ENCODE assay signal across 1 cellular context in genomic region chr1:27659497-27660299, GRCh38.
TF ChIP-seq lines count a peak whose summit lies in the region.

No MANE protein-coding gene starts in this region.

TF ChIP-seq in H1, 55 proteins besides CTCF, POLR2A, EP300 and RAD21:
- TF ChIP-seq MAX (IDR thresholded peaks at IDR 0.05) (no peak; the same call in 1 of the 2 replicates), GABPA (IDR thresholded peaks at IDR 0.05; ENCODE audit: borderline replicate concordance, insufficient read depth, low read length) (no peak), POLR2AphosphoS5 (IDR thresholded peaks at IDR 0.05; ENCODE audit: low read depth, low read length) (peak; percentile 46; the same call in 1 of the 2 replicates), GTF2F1 (IDR thresholded peaks at IDR 0.05; ENCODE audit: borderline replicate concordance, low read depth, low read length) (no peak), JUND (IDR thresholded peaks at IDR 0.05; ENCODE audit: low read length) (no peak), E2F6 (IDR thresholded peaks at IDR 0.05) (0 out of 2 replicates have a peak, but pooled peaks have one; percentile 17), YY1 (IDR thresholded peaks at IDR 0.05; ENCODE audit: low read depth, low read length) (peak; percentile 47; the same call in 1 of the 2 replicates), SUZ12 (IDR thresholded peaks at IDR 0.05; ENCODE audit: low read length) (no peak), CBX8 (IDR thresholded peaks at IDR 0.05; ENCODE audit: borderline replicate concordance, low read depth, low read length) (no peak), SAP30 (IDR thresholded peaks at IDR 0.05; ENCODE audit: insufficient read depth, insufficient replicate concordance, low read length) (no peak), TCF12 (IDR thresholded peaks at IDR 0.05; ENCODE audit: low read depth, low read length) (no peak), KDM4A (IDR thresholded peaks at IDR 0.05; ENCODE audit: low read depth, low read length, severe bottlenecking) (peak; percentile 36), TEAD4 (IDR thresholded peaks at IDR 0.05; ENCODE audit: low read depth, low read length) (no peak), CREB1 (IDR thresholded peaks at IDR 0.05) (peak; percentile 87), USF2 (IDR thresholded peaks at IDR 0.05; ENCODE audit: low read length) (no peak), SP2 (IDR thresholded peaks at IDR 0.05; ENCODE audit: low read length) (no peak), BACH1 (IDR thresholded peaks at IDR 0.05; ENCODE audit: low read length) (no peak), NRF1 (IDR thresholded peaks at IDR 0.05; ENCODE audit: low read depth, low read length) (no peak), SP4 (IDR thresholded peaks at IDR 0.05; ENCODE audit: low read length) (0 out of 2 replicates have a peak, but pooled peaks have one; percentile 12), PHF8 (conservative IDR thresholded peaks at IDR 0.05; ENCODE audit: low read depth, low read length) (peak; percentile 56; the same call in 1 of the 2 replicates), RBBP5 (IDR thresholded peaks at IDR 0.05; ENCODE audit: borderline replicate concordance, low read depth, low read length) (peak; percentile 69; the same call in 1 of the 2 replicates), POU5F1 (IDR thresholded peaks at IDR 0.05; ENCODE audit: low read depth, low read length) (no peak), SIN3A (conservative IDR thresholded peaks at IDR 0.05 in 1 of 2, IDR thresholded peaks at IDR 0.05 in 1 of 2; ENCODE audit: low read depth in 1 of 2, low read length in 2 of 2) (no peak; a peak in 1 of 4 replicates), CEBPB (IDR thresholded peaks at IDR 0.05; ENCODE audit: low read depth, low read length) (peak; percentile 59; the same call in 1 of the 2 replicates), FOSL1 (IDR thresholded peaks at IDR 0.05; ENCODE audit: insufficient read depth, low read depth, low read length) (no peak)
